Comparison of ENCODE assay signal across 8 cellular contexts in genomic region chr17:42819939-42820535, GRCh38. TPM values are rescaled to one million over a fixed set of nuclear protein-coding genes. Genes with fewer than 3 reads are reported as not detected.
A peak's percentile ranks its signal among the peaks of the same experiment; 100 is the strongest.
DNase-seq lines count a peak whose midpoint lies in the region; ATAC-seq and TF ChIP-seq lines count a peak whose summit lies in the region.

No MANE protein-coding gene starts in this region.

- intact Hi-C loops in esophagus muscularis mucosa (cut with DNase I): loop anchor here (5.0 kb wide), 2 partner anchors 38 to 98 kb away; partner anchors contain the start of gene WNK4
- intact Hi-C loops in prostate gland (cut with DNase I): loop anchor here (5.0 kb wide), 1 partner anchor 98 kb away; no protein-coding TSS in a partner anchor

- no peak overlapping the region for H3K27ac Mint-ChIP-seq in activated CD8-positive, alpha-beta memory T cell treated with anti-CD3 and anti-CD28 coated beads, Interleukin-2, amount 10 ng/mL, durations not matched to agents 7 days and 5 days

- TF ChIP-seq CTCF in HFF-Myc (IDR thresholded peaks at IDR 0.05; ENCODE audit: low read depth, low read length, missing control alignments) (peak; percentile 90), esophagus muscularis mucosa (IDR thresholded peaks at IDR 0.05) (peak; percentile 39 to 73 (median 42)), prostate gland (IDR thresholded peaks at IDR 0.05) (peak; percentile 10 to 53 (median 24))

- peaks cover 33% of the 10 kb centered on the region for H3K4me1 Mint-ChIP-seq in activated CD8-positive, alpha-beta memory T cell treated with anti-CD3 and anti-CD28 coated beads, Interleukin-2, amount 10 ng/mL, durations not matched to agents 7 days and 5 days

- no peak for TF ChIP-seq EP300 in esophagus muscularis mucosa (IDR thresholded peaks at IDR 0.05)

- H3K36me3 ChIP-seq in esophagus muscularis mucosa (peaks cover 41 to 73% (median 70%) of the 10 kb centered on the region in 4 donors), prostate gland (peaks cover 19 to 25% of the 10 kb centered on the region in 2 donors)

- CTCF ChIA-PET in activated CD8-positive, alpha-beta memory T cell treated with anti-CD3 and anti-CD28 coated beads, Interleukin-2, amount 10 ng/mL, durations not matched to agents 7 days and 5 days (lab: Charles Lee): interaction anchor here (0.9 to 2.8 kb wide), 8 partner anchors 13 to 242 kb away, joined by 3 to 24 read pairs (median 4); partner anchors contain the start of genes CNTD1, COA3 and PSME3

- WGBS in esophagus muscularis mucosa: 34% methylated on average over 2 of the region's 2 CpGs
- WGBS in prostate gland: 45% methylated on average over 2 of the region's 2 CpGs

- H3K4me3 Mint-ChIP-seq in activated CD8-positive, alpha-beta memory T cell treated with anti-CD3 and anti-CD28 coated beads, Interleukin-2, amount 10 ng/mL, durations not matched to agents 7 days and 5 days: no peak overlapping the region

- H3K4me3 ChIP-seq in HFF-Myc (replicated peaks; ENCODE audit: low read depth, low read length) (no peak overlapping the region), esophagus muscularis mucosa (no peak overlapping the region), prostate gland (no peak overlapping the region)

- H3K4me1 ChIP-seq in esophagus muscularis mucosa: peaks cover 21 to 36% (median 32%) of the 10 kb centered on the region in 4 donors
- no peaks in the 10 kb centered on the region for H3K4me1 ChIP-seq in prostate gland (replicated peaks)

- H3K27me3 Mint-ChIP-seq in activated CD8-positive, alpha-beta memory T cell treated with anti-CD3 and anti-CD28 coated beads, Interleukin-2, amount 10 ng/mL, durations not matched to agents 7 days and 5 days: no peaks in the 10 kb centered on the region

- no peaks in the 10 kb centered on the region for H3K9me3 Mint-ChIP-seq in activated CD8-positive, alpha-beta memory T cell treated with anti-CD3 and anti-CD28 coated beads, Interleukin-2, amount 10 ng/mL, durations not matched to agents 7 days and 5 days (ENCODE audit: low read depth)

- DNase-seq in AML-193 (lab: John Stamatoyannopoulos, UW): peak; percentile 80 to 81
- DNase-seq in HFF-Myc (ENCODE audit: extremely low read depth, low read depth): no peak
- DNase-seq in NOMO-1 (lab: John Stamatoyannopoulos, UW; ENCODE audit: unreplicated experiment in 2 of 2): peak; percentile 13 to 68
- peak; percentile 81 for DNase-seq in activated CD8-positive, alpha-beta memory T cell treated with anti-CD3 and anti-CD28 coated beads, Interleukin-2, amount 10 ng/mL, durations not matched to agents 7 days and 5 days
- no peak for DNase-seq in esophagus muscularis mucosa (ENCODE audit: extremely low spot score)
- no peak for DNase-seq in prostate gland (ENCODE audit: low spot score)
- no peak for DNase-seq in ureter (ENCODE audit: low spot score)

- no peak overlapping the region for H3K27ac ChIP-seq in esophagus muscularis mucosa (replicated peaks in 1 of 4)
- H3K27ac ChIP-seq in prostate gland: no peak overlapping the region

- TF ChIP-seq POLR2A in esophagus muscularis mucosa (IDR thresholded peaks at IDR 0.05; ENCODE audit: low read depth) (no peak), prostate gland (IDR thresholded peaks at IDR 0.05) (no peak)

- peak; percentile 35 for ATAC-seq in activated CD8-positive, alpha-beta memory T cell treated with anti-CD3 and anti-CD28 coated beads, Interleukin-2, amount 10 ng/mL, durations not matched to agents 7 days and 5 days
- no peak for ATAC-seq in HG03432 (IDR thresholded peaks at IDR 0.05; ENCODE audit: unreplicated experiment)

- H3K36me3 Mint-ChIP-seq in activated CD8-positive, alpha-beta memory T cell treated with anti-CD3 and anti-CD28 coated beads, Interleukin-2, amount 10 ng/mL, durations not matched to agents 7 days and 5 days: peaks cover 53% of the 10 kb centered on the region

- H3K9me3 ChIP-seq in esophagus muscularis mucosa: no peaks in the 10 kb centered on the region
- no peaks in the 10 kb centered on the region for H3K9me3 ChIP-seq in prostate gland

- H3K27me3 ChIP-seq in esophagus muscularis mucosa: no peaks in the 10 kb centered on the region
- H3K27me3 ChIP-seq in prostate gland (replicated peaks; ENCODE audit: insufficient read depth): no peaks in the 10 kb centered on the region

RNA-seq across cellular contexts. Expression of gene BECN1, which starts 4.0 kb away (rescaled TPM):
- 10 to 100 TPM; 94.7 to 99.8 TPM for total RNA-seq in activated CD8-positive, alpha-beta memory T cell treated with anti-CD3 and anti-CD28 coated beads, Interleukin-2, amount 10 ng/mL, durations not matched to agents 7 days and 5 days
- total RNA-seq in esophagus muscularis mucosa (100 to 1,000 TPM; 165 to 293 (median 237) TPM), prostate gland (100 to 1,000 TPM in 1 of 2 donors, 10 to 100 TPM in 1; 93.9 to 139 TPM), ureter (101 TPM)

RNA-seq across cellular contexts. Expression of gene PSME3, which starts 13.2 kb away (rescaled TPM):
- total RNA-seq in activated CD8-positive, alpha-beta memory T cell treated with anti-CD3 and anti-CD28 coated beads, Interleukin-2, amount 10 ng/mL, durations not matched to agents 7 days and 5 days: 100 to 1,000 TPM; 123 to 166 TPM
- total RNA-seq in esophagus muscularis mucosa (10 to 100 TPM; 68.9 to 91.5 (median 77.2) TPM), prostate gland (10 to 100 TPM; 68.5 to 71.1 TPM), ureter (113 TPM)

RNA-seq across cellular contexts. Expression of gene CNTD1, which starts 21.4 kb away (rescaled TPM):
- not detected for total RNA-seq in activated CD8-positive, alpha-beta memory T cell treated with anti-CD3 and anti-CD28 coated beads, Interleukin-2, amount 10 ng/mL, durations not matched to agents 7 days and 5 days
- total RNA-seq in esophagus muscularis mucosa (1 to 10 TPM in 1 of 4 donors, under 1 TPM in 2, not detected in 1; 0.50 to 3.9 (median 0.57) TPM), prostate gland (1 to 10 TPM; 1.4 to 7.7 TPM), ureter (0.75 TPM)

RNA-seq across cellular contexts. Expression of gene COA3, which starts 21.5 kb away (rescaled TPM):
- 10 to 100 TPM; 43.7 to 48.2 TPM for total RNA-seq in activated CD8-positive, alpha-beta memory T cell treated with anti-CD3 and anti-CD28 coated beads, Interleukin-2, amount 10 ng/mL, durations not matched to agents 7 days and 5 days
- 10 to 100 TPM; 65.9 to 74.6 (median 68.3) TPM for total RNA-seq in esophagus muscularis mucosa
- 100 to 1,000 TPM in 1 of 2 donors, 10 to 100 TPM in 1; 70.4 to 167 TPM for total RNA-seq in prostate gland
- total RNA-seq in ureter: 80.4 TPM

RNA-seq across cellular contexts. Expression of gene AOC2, which starts 24.3 kb away (rescaled TPM):
- 1 to 10 TPM; 1.8 to 2.4 TPM for total RNA-seq in activated CD8-positive, alpha-beta memory T cell treated with anti-CD3 and anti-CD28 coated beads, Interleukin-2, amount 10 ng/mL, durations not matched to agents 7 days and 5 days
- total RNA-seq in esophagus muscularis mucosa (1 to 10 TPM in 3 of 4 donors, under 1 TPM in 1; 0.66 to 2.0 (median 1.4) TPM), prostate gland (1 to 10 TPM in 1 of 2 donors, under 1 TPM in 1; 0.27 to 4.9 TPM), ureter (3.6 TPM)

Comparison
In these comparisons a context has a peak if more than half of its experiments do, and no peak if none do; other contexts are left out.
1. DNase-seq: peak in AML-193 (2 of 2), NOMO-1 (2 of 2) and activated CD8-positive, alpha-beta memory T cell treated with anti-CD3 and anti-CD28 coated beads, Interleukin-2, amount 10 ng/mL, durations not matched to agents 7 days and 5 days (single experiment); none in HFF-Myc (single experiment), esophagus muscularis mucosa (single experiment), prostate gland (single experiment) and ureter (single experiment).
2. CTCF ChIP-seq: peak in every context shown above with its lines; median percentile 90 in HFF-Myc; 42 in esophagus muscularis mucosa; 24 in prostate gland.